In genomic region chr17:7307686-7308624, GRCh38 we compare ENCODE assay signal across 8 cellular contexts. TPM values are rescaled to one million over a fixed set of nuclear protein-coding genes. Genes with fewer than 3 reads are reported as not detected.
DNase-seq lines count a peak whose midpoint lies in the region; ATAC-seq and TF ChIP-seq lines count a peak whose summit lies in the region.

No MANE protein-coding gene starts in this region.

- H3K9me3 ChIP-seq in Loucy (ENCODE audit: insufficient read depth, low read depth, low read length) (no peaks in the 10 kb centered on the region), esophagus (ENCODE audit: control insufficient read depth in 2 of 2, insufficient read depth in 1 of 2, low read depth in 1 of 2, low read length in 1 of 2) (no peaks in the 10 kb centered on the region), muscle layer of colon (ENCODE audit: low read length) (no peaks in the 10 kb centered on the region), thyroid gland (no peaks in the 10 kb centered on the region)

- peak overlapping the region; percentile 99 for H3K9ac ChIP-seq in Loucy (ENCODE audit: low read depth, low read length, poor library complexity, severe bottlenecking)
- H3K9ac ChIP-seq in muscle layer of colon (ENCODE audit: low read length): peak overlapping the region; percentile 91

- DNase-seq in activated CD8-positive, alpha-beta memory T cell treated with anti-CD3 and anti-CD28 coated beads, Interleukin-2, amount 50 U/mL, for 4 hours: peak; percentile 57
- DNase-seq in thyroid gland: peak; percentile 43 to 56
- DNase-seq in SKM-1 treated with dmso at 0.1 percent for 144 hours (lab: John Stamatoyannopoulos, UW; ENCODE audit: unreplicated experiment): no peak
- no peak for DNase-seq in SKM-1 (lab: John Stamatoyannopoulos, UW; ENCODE audit: unreplicated experiment)

- H3K36me3 ChIP-seq in Loucy (ENCODE audit: insufficient read depth, low read length): peaks cover 35% of the 10 kb centered on the region
- H3K36me3 ChIP-seq in esophagus (ENCODE audit: control insufficient read depth in 2 of 2, insufficient read depth in 2 of 2, low read length in 1 of 2): peaks cover 14 to 23% of the 10 kb centered on the region in 2 donors
- H3K36me3 ChIP-seq in muscle layer of colon (ENCODE audit: insufficient read depth, low read length): peaks cover 35% of the 10 kb centered on the region
- H3K36me3 ChIP-seq in thyroid gland: peaks cover 31 to 32% of the 10 kb centered on the region in 2 donors

- H3K4me1 ChIP-seq in Loucy (ENCODE audit: insufficient read depth, low read length, poor library complexity, severe bottlenecking) (peaks cover 21% of the 10 kb centered on the region), esophagus (ENCODE audit: control insufficient read depth in 2 of 2, insufficient read depth in 2 of 2, low read length in 1 of 2) (peaks cover 2 to 9% of the 10 kb centered on the region in 2 donors), muscle layer of colon (ENCODE audit: insufficient read depth, low read length) (peaks cover 26% of the 10 kb centered on the region), thyroid gland (peaks cover 18 to 23% of the 10 kb centered on the region in 2 donors)

- H3F3A ChIP-seq in Loucy (ENCODE audit: low read depth): peaks cover 13% of the 10 kb centered on the region

- no peak overlapping the region; the same call in 1 of the 2 replicates for H2AFZ ChIP-seq in Loucy (ENCODE audit: low read length)

- 1% methylated on average over 67 to 104 of the region's 104 CpGs for WGBS in esophagus, 2 donors
- 0% methylated on average over 3 to 6 of the region's 104 CpGs for WGBS in thyroid gland, 2 donors

- intact Hi-C loops in thyroid gland (cut with DNase I): no loop called here

- ATAC-seq in GM18498 (IDR thresholded peaks at IDR 0.05; ENCODE audit: unreplicated experiment): peak; percentile 0

- TF ChIP-seq POLR2A in thyroid gland (IDR thresholded peaks at IDR 0.05): peak in 1 of 2 donors; percentile 63

- H4K20me1 ChIP-seq in Loucy (ENCODE audit: insufficient read depth, low read length, poor library complexity, severe bottlenecking): peaks cover 49% of the 10 kb centered on the region

- H3K4me3 ChIP-seq in Loucy (ENCODE audit: low read length, poor library complexity, severe bottlenecking): peak overlapping the region; percentile 93
- peak overlapping the region; percentile 91 to 94 for H3K4me3 ChIP-seq in esophagus (ENCODE audit: low read depth in 1 of 2, low read length in 2 of 2)
- H3K4me3 ChIP-seq in muscle layer of colon (ENCODE audit: low read depth in 1 of 2, low read length in 2 of 2): peak overlapping the region; percentile 59 to 93
- H3K4me3 ChIP-seq in thyroid gland (replicated peaks in 1 of 3): peak overlapping the region; percentile 43 to 99 (median 89)

- peak overlapping the region; percentile 99 for H3K4me2 ChIP-seq in Loucy (ENCODE audit: low read depth, low read length, poor library complexity, severe bottlenecking)

- TF ChIP-seq CTCF in Loucy (conservative IDR thresholded peaks at IDR 0.05; ENCODE audit: low read length) (no peak), thyroid gland (IDR thresholded peaks at IDR 0.05) (peak in 3 of 6 experiments; percentile 5 to 14 (median 8))

- H3K27me3 ChIP-seq in Loucy (ENCODE audit: insufficient read depth, low read length, poor library complexity, severe bottlenecking): peaks cover 12% of the 10 kb centered on the region
- no peaks in the 10 kb centered on the region for H3K27me3 ChIP-seq in esophagus (ENCODE audit: control insufficient read depth in 1 of 2, insufficient read depth in 2 of 2, low read length in 2 of 2)
- H3K27me3 ChIP-seq in muscle layer of colon (ENCODE audit: control insufficient read depth in 1 of 2, insufficient read depth in 2 of 2, low read length in 2 of 2): no peaks in the 10 kb centered on the region
- H3K27me3 ChIP-seq in thyroid gland: no peaks in the 10 kb centered on the region

- peaks cover 54% of the 10 kb centered on the region for H3K79me2 ChIP-seq in Loucy (ENCODE audit: insufficient read depth, low read length)

- H3K27ac ChIP-seq in esophagus (ENCODE audit: low read depth in 2 of 2, low read length in 1 of 2): peak overlapping the region; percentile 100
- H3K27ac ChIP-seq in muscle layer of colon (ENCODE audit: low read depth, low read length): peak overlapping the region; percentile 96
- H3K27ac ChIP-seq in thyroid gland: peak overlapping the region; percentile 94 to 98 (median 97)

- H3K9me2 ChIP-seq in Loucy (replicated peaks; ENCODE audit: low read depth, low read length): no peaks in the 10 kb centered on the region

RNA-seq across cellular contexts. Expression of gene EIF5A, which starts 0.5 kb away (rescaled TPM):
- 100 to 1,000 TPM; 597 to 599 TPM for polyA plus RNA-seq in esophagus
- total RNA-seq in thyroid gland: 100 to 1,000 TPM; 135 to 210 (median 144) TPM

RNA-seq across cellular contexts. Expression of gene GPS2, which starts 7.2 kb away (rescaled TPM):
- polyA plus RNA-seq in esophagus: 10 to 100 TPM; 54.5 to 56.5 TPM
- 100 to 1,000 TPM in 2 of 4 donors, 10 to 100 TPM in 2; 69.5 to 130 (median 100) TPM for total RNA-seq in thyroid gland

RNA-seq across cellular contexts. Expression of gene YBX2, which starts 13.5 kb away (rescaled TPM):
- 10 to 100 TPM in 1 of 2 donors, 1 to 10 TPM in 1; 2.8 to 13.0 TPM for polyA plus RNA-seq in esophagus
- 1 to 10 TPM; 1.2 to 4.1 (median 2.1) TPM for total RNA-seq in thyroid gland

RNA-seq across cellular contexts. Expression of gene NEURL4, which starts 21.2 kb away (rescaled TPM):
- 10 to 100 TPM; 15.7 to 32.1 TPM for polyA plus RNA-seq in esophagus
- 10 to 100 TPM; 18.5 to 32.8 (median 22.5) TPM for total RNA-seq in thyroid gland

RNA-seq across cellular contexts. Expression of gene SLC2A4, which starts 26.4 kb away (rescaled TPM):
- 1 to 10 TPM; 5.4 to 7.6 TPM for polyA plus RNA-seq in esophagus
- 10 to 100 TPM in 1 of 4 donors, 1 to 10 TPM in 3; 2.5 to 14.6 (median 3.9) TPM for total RNA-seq in thyroid gland

Comparison
In these comparisons a context has a peak if more than half of its experiments do, and no peak if none do; other contexts are left out.
1. DNase-seq: peak in activated CD8-positive, alpha-beta memory T cell treated with anti-CD3 and anti-CD28 coated beads, Interleukin-2, amount 50 U/mL, for 4 hours (single experiment) and thyroid gland (2 of 2); none in SKM-1 treated with dmso at 0.1 percent for 144 hours (single experiment) and SKM-1 (single experiment).
2. Peak in every context shown above with its lines, with median percentiles within 50 percentile points of each other: H3K4me3 ChIP-seq and H3K27ac ChIP-seq.